ENCODE assay signal across 25 cellular contexts in genomic region chr11:8776209-8776608, GRCh38.
A peak's percentile ranks its signal among the peaks of the same experiment; 100 is the strongest.
DNase-seq lines count a peak whose midpoint lies in the region; ATAC-seq, FAIRE-seq and TF ChIP-seq lines count a peak whose summit lies in the region.
"Had no signal": no experiment of that assay in that cellular context is flagged by ENCODE, and none has a peak within 500 bp of the region (broad histone marks: within the 10 kb centered on the region; RNA-seq: fewer than 3 reads in every experiment).

No MANE protein-coding gene starts in this region.

- 67% methylated on average over 2 of the region's 3 CpGs for WGBS in mammary epithelial cell (ENCODE audit: low coverage, missing lambda C conversion rate)

- no peak for DNase-seq in breast epithelium (ENCODE audit: low spot score in 2 of 2)
- no peak for DNase-seq in mammary epithelial cell
- no peak for DNase-seq in epithelial cell of prostate (ENCODE audit: low read depth, low spot score)
- DNase-seq in neural crest cell (ENCODE audit: low read depth, low spot score) = no peak
- DNase-seq in tibial artery = no peak
- DNase-seq in GM19239 (ENCODE audit: insufficient read length, low spot score) = no peak
- no peak for DNase-seq in stimulated activated naive CD8-positive, alpha-beta T cell treated with anti-CD3 and anti-CD28 coated beads, Interleukin-15, Interleukin-2, amounts not matched to agents 100 U/mL and 50 U/mL, for 24 hours
- no peak for DNase-seq in HT-29 (ENCODE audit: low spot score)
- DNase-seq: activated CD4-positive, alpha-beta T cell treated with anti-CD3 and anti-CD28 coated beads for 48 hours; activated CD8-positive, alpha-beta memory T cell treated with anti-CD3 and anti-CD28 coated beads, Interleukin-2, amount 10 ng/mL, durations not matched to agents 7 days and 5 days; amniotic stem cell; BE2C; COR-L47; EL; kidney glomerular epithelial cell; midbrain; NCI-H1105; NCI-H2107; NCI-H524; retina; SHP77; T-helper 1 cell had no signal

- H3K79me2 ChIP-seq in mammary epithelial cell (ENCODE audit: insufficient read depth, low read length) = peaks cover 90% of the 10 kb centered on the region

- no peaks in the 10 kb centered on the region for H3K36me3 ChIP-seq in breast epithelium
- peaks cover 2% of the 10 kb centered on the region for H3K36me3 ChIP-seq in mammary epithelial cell (ENCODE audit: insufficient read depth, low read length)
- no peaks in the 10 kb centered on the region for H3K36me3 ChIP-seq in tibial artery
- H3K36me3 ChIP-seq: BE2C had no signal

- in situ Hi-C loops in mammary epithelial cell (cut with MboI; ENCODE audit: low sequenced_read_pairs in 2 of 2) = no loop called here

- H3K4me2 ChIP-seq in mammary epithelial cell (ENCODE audit: insufficient read depth, low read depth, low read length) = no peak overlapping the region

- no peak for FAIRE-seq in GM19239 (lab: Jason Lieb, UNC)
- FAIRE-seq: A204.1, GM18507 had no signal

- no peaks in the 10 kb centered on the region for H4K20me1 ChIP-seq in mammary epithelial cell (ENCODE audit: insufficient read depth, low read length)

- no peak for ATAC-seq in stimulated activated naive CD8-positive, alpha-beta T cell treated with anti-CD3 and anti-CD28 coated beads, Interleukin-15, Interleukin-2, amounts not matched to agents 100 U/mL and 50 U/mL, for 24 hours
- ATAC-seq: activated CD8-positive, alpha-beta memory T cell treated with anti-CD3 and anti-CD28 coated beads, Interleukin-2, amount 10 ng/mL, durations not matched to agents 7 days and 5 days; stimulated activated effector memory CD8-positive, alpha-beta T cell treated with anti-CD3 and anti-CD28 coated beads, Interleukin-12 subunit alpha, Interleukin-12 subunit beta, amount 100 ng/mL, for 72 hours had no signal

- no peak for TF ChIP-seq POLR2A in breast epithelium (IDR thresholded peaks at IDR 0.05)

- no peaks in the 10 kb centered on the region for H3K9me3 Mint-ChIP-seq in neural crest cell
- H3K9me3 Mint-ChIP-seq: stimulated activated effector memory CD8-positive, alpha-beta T cell treated with anti-CD3 and anti-CD28 coated beads, Interleukin-12 subunit alpha, Interleukin-12 subunit beta, amount 100 ng/mL, for 72 hours had no signal

- H3K4me1 ChIP-seq in breast epithelium (peaks cover 3% of the 10 kb centered on the region in 2 donors), mammary epithelial cell (ENCODE audit: insufficient read depth, low read length) (peaks cover 68% of the 10 kb centered on the region), tibial artery (peaks cover 0 to 100% (median 65%) of the 10 kb centered on the region in 4 donors)
- H3K4me1 ChIP-seq: BE2C had no signal

- H3K36me3 Mint-ChIP-seq in neural crest cell (ENCODE audit: low read depth) = no peaks in the 10 kb centered on the region
- H3K36me3 Mint-ChIP-seq: activated CD8-positive, alpha-beta memory T cell treated with anti-CD3 and anti-CD28 coated beads, Interleukin-2, amount 10 ng/mL, durations not matched to agents 7 days and 5 days; stimulated activated effector memory CD8-positive, alpha-beta T cell treated with anti-CD3 and anti-CD28 coated beads, Interleukin-12 subunit alpha, Interleukin-12 subunit beta, amount 100 ng/mL, for 72 hours had no signal

- H3K27ac ChIP-seq in breast epithelium (peak overlapping the region; percentile 68 to 84), mammary epithelial cell (ENCODE audit: insufficient read depth, low read depth, low read length) (no peak overlapping the region), epithelial cell of prostate (peak overlapping the region; percentile 90), tibial artery (peak overlapping the region; percentile 78 to 84)

- H3K27me3 Mint-ChIP-seq in neural crest cell (ENCODE audit: low read depth) = no peaks in the 10 kb centered on the region

- H3K4me1 Mint-ChIP-seq in neural crest cell = peaks cover 10% of the 10 kb centered on the region
- H3K4me1 Mint-ChIP-seq: stimulated activated effector memory CD8-positive, alpha-beta T cell treated with anti-CD3 and anti-CD28 coated beads, Interleukin-12 subunit alpha, Interleukin-12 subunit beta, amount 100 ng/mL, for 72 hours had no signal

- intact Hi-C loops in breast epithelium (cut with DNase I; ENCODE audit: low total_unique reads) = no loop called here
- intact Hi-C loops in mammary epithelial cell (cut with micrococcal nuclease) = no loop called here
- intact Hi-C loops in tibial artery (cut with DNase I; ENCODE audit: low total_unique reads) = no loop called here

- no peak for TF ChIP-seq CTCF in breast epithelium (IDR thresholded peaks at IDR 0.05)
- TF ChIP-seq CTCF in mammary epithelial cell (conservative IDR thresholded peaks at IDR 0.05 in 1 of 2, IDR thresholded peaks at IDR 0.05 in 1 of 2; ENCODE audit: extremely low read depth in 1 of 2, insufficient read depth in 1 of 2, low read depth in 1 of 2, low read length in 2 of 2) = no peak
- TF ChIP-seq CTCF in neural crest cell (conservative IDR thresholded peaks at IDR 0.05) = no peak
- no peak for TF ChIP-seq CTCF in tibial artery (IDR thresholded peaks at IDR 0.05)

- H3K27me3 ChIP-seq in breast epithelium = no peaks in the 10 kb centered on the region
- H3K27me3 ChIP-seq in mammary epithelial cell (ENCODE audit: insufficient read depth, low read length) = no peaks in the 10 kb centered on the region
- H3K27me3 ChIP-seq in tibial artery = no peaks in the 10 kb centered on the region
- H3K27me3 ChIP-seq: BE2C had no signal

- no peaks in the 10 kb centered on the region for H3K9me3 ChIP-seq in breast epithelium
- H3K9me3 ChIP-seq in mammary epithelial cell (replicated peaks; ENCODE audit: insufficient read depth, low read length) = no peaks in the 10 kb centered on the region
- H3K9me3 ChIP-seq in tibial artery = no peaks in the 10 kb centered on the region
- H3K9me3 ChIP-seq: BE2C had no signal

- CTCF ChIA-PET in mammary epithelial cell (lab: Charles Lee; ENCODE audit: low non-redundant PET) = no interaction called here

- H2AFZ ChIP-seq in mammary epithelial cell (ENCODE audit: low read depth, low read length) = no peak overlapping the region

- H3K4me3 ChIP-seq in breast epithelium (no peak overlapping the region), mammary epithelial cell (replicated peaks in 1 of 3; ENCODE audit: insufficient read depth in 1 of 3, low read depth in 2 of 3, low read length in 3 of 3) (no peak overlapping the region), tibial artery (no peak overlapping the region)

- H3K9ac ChIP-seq in mammary epithelial cell (ENCODE audit: insufficient read depth, low read length) = no peak overlapping the region

- peak overlapping the region; percentile 94 for H3K27ac Mint-ChIP-seq in neural crest cell (ENCODE audit: unreplicated experiment)
- H3K27ac Mint-ChIP-seq: activated CD8-positive, alpha-beta memory T cell treated with anti-CD3 and anti-CD28 coated beads, Interleukin-2, amount 10 ng/mL, durations not matched to agents 7 days and 5 days; stimulated activated effector memory CD8-positive, alpha-beta T cell treated with anti-CD3 and anti-CD28 coated beads, Interleukin-12 subunit alpha, Interleukin-12 subunit beta, amount 100 ng/mL, for 72 hours had no signal

- H3K4me3 Mint-ChIP-seq in neural crest cell = no peak overlapping the region
- H3K4me3 Mint-ChIP-seq: activated CD8-positive, alpha-beta memory T cell treated with anti-CD3 and anti-CD28 coated beads, Interleukin-2, amount 10 ng/mL, durations not matched to agents 7 days and 5 days; stimulated activated effector memory CD8-positive, alpha-beta T cell treated with anti-CD3 and anti-CD28 coated beads, Interleukin-12 subunit alpha, Interleukin-12 subunit beta, amount 100 ng/mL, for 72 hours had no signal

- dilution Hi-C loops in mammary epithelial cell (cut with HindIII; ENCODE audit: low sequenced_read_pairs) = no loop called here

- BruUV-seq in mammary epithelial cell (replicated peaks; lab: Mats Ljungman, UMichigan) = no TSS peak
